In genomic region chr10:35316346-35316967, GRCh38 we compare ENCODE assay signal across 21 cellular contexts. TPM values are rescaled to one million over a fixed set of nuclear protein-coding genes. Genes with fewer than 3 reads are reported as not detected.
DNase-seq lines count a peak whose midpoint lies in the region; ATAC-seq and TF ChIP-seq lines count a peak whose summit lies in the region.
"Had no signal": no experiment of that assay in that cellular context is flagged by ENCODE, and none has a peak within 500 bp of the region (broad histone marks: within the 10 kb centered on the region; RNA-seq: fewer than 3 reads in every experiment).

No MANE protein-coding gene starts in this region.

- in situ Hi-C loops in IMR-90 (cut with MboI; ENCODE audit: low sequenced_read_pairs): no loop called here

- H3K56ac ChIP-seq in IMR-90 (ENCODE audit: extremely low read depth, insufficient read depth, low read length): no peak overlapping the region

- DNase-seq in IMR-90 (no peak), iPS-NIHi7 (ENCODE audit: extremely low spot score) (no peak), medulla oblongata (ENCODE audit: extremely low spot score) (no peak), D341Med (ENCODE audit: low spot score) (no peak)
- DNase-seq: ACHN; activated CD4-positive, alpha-beta T cell treated with anti-CD3 and anti-CD28 coated beads for 48 hours; activated effector memory CD4-positive, alpha-beta T cell treated with Interleukin-2 at 50 U/mL for 16 hours; DMS153; GDM1; HFFc6; naive B cell; NCI-H1105 treated with DMSO at 0.1 percent for 48 hours; NCI-H526 treated with DMSO at 0.1 percent for 48 hours; right lobe of liver; SHP77 had no signal

- H3K27ac ChIP-seq in IMR-90 (ENCODE audit: insufficient read depth, low read length): peak overlapping the region; percentile 46; the same call in 1 of the 2 replicates
- H3K27ac ChIP-seq: C4-2B, epithelial cell of prostate, right lobe of liver had no signal

- CTCF ChIA-PET in IMR-90 (lab: Yijun Ruan, JAX): no interaction called here

- H4K8ac ChIP-seq in IMR-90 (ENCODE audit: low read depth in 2 of 2, low read length in 2 of 2): no peak overlapping the region

- no peak overlapping the region for H3K4me3 ChIP-seq in IMR-90 (ENCODE audit: insufficient read depth, low read depth, low read length)
- H3K4me3 ChIP-seq: right lobe of liver had no signal

- no peak overlapping the region for H3K14ac ChIP-seq in IMR-90 (replicated peaks; ENCODE audit: low read depth, low read length)

- TF ChIP-seq RAD21 in IMR-90 (IDR thresholded peaks at IDR 0.05; ENCODE audit: low read length): no peak

- dilution Hi-C loops in IMR-90 (cut with HindIII; ENCODE audit: low sequenced_read_pairs, unreplicated experiment): no loop called here

- H2AK9ac ChIP-seq in IMR-90 (replicated peaks; ENCODE audit: low read depth, low read length, poor library complexity): no peak overlapping the region

- no peak overlapping the region for H2BK5ac ChIP-seq in IMR-90 (ENCODE audit: low read depth, low read length, poor library complexity, severe bottlenecking)

- H3K4me2 ChIP-seq in IMR-90 (ENCODE audit: low read depth, low read length): no peak overlapping the region

- no peak overlapping the region for H4K5ac ChIP-seq in IMR-90 (ENCODE audit: low read depth, low read length)

- peaks cover 19% of the 10 kb centered on the region for H3K36me3 ChIP-seq in IMR-90 (ENCODE audit: control insufficient read depth, insufficient read depth, low read length)
- H3K36me3 ChIP-seq: right lobe of liver had no signal

- H3K9ac ChIP-seq in IMR-90 (ENCODE audit: low read depth, low read length): no peak overlapping the region

- H3K79me1 ChIP-seq in IMR-90 (ENCODE audit: low read depth in 1 of 2, low read length in 2 of 2): peaks cover 24 to 39% of the 10 kb centered on the region in 2 experiments

- H3K27me3 ChIP-seq in IMR-90 (ENCODE audit: control insufficient read depth, insufficient read depth, low read length): no peaks in the 10 kb centered on the region
- H3K27me3 ChIP-seq: right lobe of liver had no signal

- H3K4me1 ChIP-seq in IMR-90 (ENCODE audit: control insufficient read depth, insufficient read depth, low read length): peaks cover 2% of the 10 kb centered on the region; the same call in 1 of the 2 replicates
- H3K4me1 ChIP-seq: right lobe of liver had no signal

- H2BK120ac ChIP-seq in IMR-90 (ENCODE audit: low read depth, low read length): no peak overlapping the region

- peaks cover 6% of the 10 kb centered on the region for H3K9me1 ChIP-seq in IMR-90 (ENCODE audit: insufficient read depth, low read length)

- POLR2A ChIA-PET in IMR-90 (lab: Charles Lee; ENCODE audit: unreplicated experiment): no interaction called here

- H2BK15ac ChIP-seq in IMR-90 (ENCODE audit: low read depth, low read length): no peak overlapping the region; the same call in 2 of the 3 replicates

- no peak overlapping the region for H3K23ac ChIP-seq in IMR-90 (ENCODE audit: low read depth, low read length)

- no peak overlapping the region for H4K91ac ChIP-seq in IMR-90 (ENCODE audit: insufficient read depth, low read depth, low read length)

- no peak overlapping the region for H3K4ac ChIP-seq in IMR-90 (ENCODE audit: low read depth, low read length)

- H3K9me3 ChIP-seq in IMR-90 (ENCODE audit: control insufficient read depth, insufficient read depth, low read length): no peaks in the 10 kb centered on the region
- H3K9me3 ChIP-seq: right lobe of liver had no signal

- H3K18ac ChIP-seq in IMR-90 (ENCODE audit: low read depth, low read length): no peak overlapping the region

- no CpG with 5 or more reads among the region's 3 CpGs for whole genome bisulfite sequencing in IMR-90 (ENCODE audit: extremely low coverage in 2 of 2, insufficient read length in 1 of 2), 2 experiments

- H2AK5ac ChIP-seq in IMR-90 (ENCODE audit: low read depth, low read length): no peak overlapping the region

- no peak for TF ChIP-seq CTCF in IMR-90 (conservative IDR thresholded peaks at IDR 0.05; ENCODE audit: low read depth, low read length)

- intact Hi-C loops in IMR-90 (cut with micrococcal nuclease): loop anchor here (10.0 kb wide), 1 partner anchor 1122 kb away; no protein-coding TSS in a partner anchor

- TF ChIP-seq POLR2A in IMR-90 (IDR thresholded peaks at IDR 0.05; ENCODE audit: low read depth, low read length): no peak

- no peaks in the 10 kb centered on the region; the same call in 1 of the 2 replicates for H4K20me1 ChIP-seq in IMR-90 (ENCODE audit: insufficient read depth, low read length)

- no TSS peak for BruUV-seq in IMR-90 (replicated peaks; lab: Mats Ljungman, UMichigan)

- no peak overlapping the region for H2BK20ac ChIP-seq in IMR-90 (ENCODE audit: low read depth, low read length)

- H2AFZ ChIP-seq in IMR-90 (replicated peaks; ENCODE audit: low read length, poor library complexity): no peak overlapping the region

- ATAC-seq in GM18517 (IDR thresholded peaks at IDR 0.05; ENCODE audit: unreplicated experiment) (peak; percentile 58), GM21529 (IDR thresholded peaks at IDR 0.05; ENCODE audit: unreplicated experiment) (peak; percentile 64), HG02885 (IDR thresholded peaks at IDR 0.05; ENCODE audit: poor library complexity, unreplicated experiment) (peak; percentile 74), IMR-90 (ENCODE audit: low read depth) (no peak; the same call in 1 of the 2 replicates), HG03108 (IDR thresholded peaks at IDR 0.05; ENCODE audit: unreplicated experiment) (no peak)
- ATAC-seq: right lobe of liver had no signal

TF ChIP-seq in IMR-90, 13 proteins besides CTCF, POLR2A, EP300 and RAD21:
- TF ChIP-seq MXI1 (IDR thresholded peaks at IDR 0.05; ENCODE audit: borderline replicate concordance, low read depth, low read length): no peak
- no peak for TF ChIP-seq CHD1 (IDR thresholded peaks at IDR 0.05; ENCODE audit: low read depth, low read length)
- TF ChIP-seq BHLHE40 (IDR thresholded peaks at IDR 0.05; ENCODE audit: low read depth, low read length): no peak
- no peak for TF ChIP-seq MAFK (IDR thresholded peaks at IDR 0.05; ENCODE audit: low read depth, low read length)
- TF ChIP-seq FOS (IDR thresholded peaks at IDR 0.05; ENCODE audit: low read depth, low read length): no peak
- TF ChIP-seq CEBPB (IDR thresholded peaks at IDR 0.05; ENCODE audit: low read depth, low read length): peak; percentile 41; the same call in 1 of the 2 replicates
- TF ChIP-seq RCOR1 (IDR thresholded peaks at IDR 0.05; ENCODE audit: insufficient replicate concordance, low read length): no peak
- TF ChIP-seq MAZ (IDR thresholded peaks at IDR 0.05; ENCODE audit: borderline replicate concordance, low read depth, low read length): no peak

RNA-seq across cellular contexts. Expression of gene CCNY, which starts 19.9 kb away (rescaled TPM):
- total RNA-seq in IMR-90 (2012; rRNA removed): 81.4 and 131 TPM in 2 replicates
- 24.8 and 38.0 TPM in 2 replicates for polyA plus RNA-seq in IMR-90 (2012; rRNA removed)
- polyA plus RNA-seq in IMR-90 (2012; cell fraction: cytosol; rRNA removed): 12.8 and 15.6 TPM in 2 replicates
- 9.9 and 36.3 TPM in 2 replicates for polyA plus RNA-seq in IMR-90 (2012; cell fraction: nucleus; rRNA removed; ENCODE audit: low replicate concordance)

Comparison
In these comparisons a context has a peak if more than half of its experiments do, and no peak if none do; other contexts are left out.
1. ATAC-seq: peak in GM18517 (single experiment), GM21529 (single experiment) and HG02885 (single experiment); none in IMR-90 (single experiment) and HG03108 (single experiment).